In genomic region chr14:50045039-50045711, GRCh38 we compare ENCODE assay signal across 8 cellular contexts.
A peak's percentile ranks its signal among the peaks of the same experiment; 100 is the strongest.
DNase-seq lines count a peak whose midpoint lies in the region; ATAC-seq lines count a peak whose summit lies in the region.

No MANE protein-coding gene starts in this region.

- peak overlapping the region; percentile 78 for H3K27ac ChIP-seq in epithelial cell of prostate

- POLR2A ChIA-PET in activated CD4-positive, alpha-beta memory T cell treated with anti-CD3 and anti-CD28 coated beads for 36 hours (lab: Charles Lee), result interaction anchor here (0.6 to 4.2 kb wide), 11 partner anchors 17 to 183 kb away, joined by 3 to 35 read pairs (median 8); partner anchors contain the start of gene ARF6

- peak; percentile 62 for DNase-seq in CMK (ENCODE audit: low read depth)
- DNase-seq in KG1 (lab: John Stamatoyannopoulos, UW), result peak; percentile 46
- peak; percentile 90 for DNase-seq in activated CD4-positive, alpha-beta memory T cell treated with anti-CD3 and anti-CD28 coated beads for 36 hours
- peak; percentile 64 for DNase-seq in epithelial cell of prostate (ENCODE audit: low read depth, low spot score)
- DNase-seq in posterior vena cava (ENCODE audit: low spot score), result peak; percentile 95
- no peak for DNase-seq in cerebellar cortex (ENCODE audit: low spot score)
- no peak for DNase-seq in NAMALWA (ENCODE audit: low spot score)

- CTCF ChIA-PET in activated CD4-positive, alpha-beta memory T cell treated with anti-CD3 and anti-CD28 coated beads for 36 hours (lab: Charles Lee), result interaction anchor here (0.8 to 3.5 kb wide), 7 partner anchors 16 to 193 kb away, joined by 3 to 23 read pairs (median 4); partner anchors contain the start of gene NEMF

- peak overlapping the region; percentile 87 for H3K27ac Mint-ChIP-seq in activated CD4-positive, alpha-beta memory T cell treated with anti-CD3 and anti-CD28 coated beads for 36 hours

- H3K4me3 Mint-ChIP-seq in activated CD4-positive, alpha-beta memory T cell treated with anti-CD3 and anti-CD28 coated beads for 36 hours, result peak overlapping the region; percentile 0

- H3K36me3 Mint-ChIP-seq in activated CD4-positive, alpha-beta memory T cell treated with anti-CD3 and anti-CD28 coated beads for 36 hours, result peaks cover 18% of the 10 kb centered on the region

- intact Hi-C loops in activated CD4-positive, alpha-beta memory T cell treated with anti-CD3 and anti-CD28 coated beads for 36 hours (cut with micrococcal nuclease), result loop anchor here (1.0 to 10.0 kb wide), 2 partner anchors 38 to 280 kb away; partner anchors contain the start of gene KLHDC2
- intact Hi-C loops in posterior vena cava (cut with DNase I), result no loop called here

- peaks cover 59% of the 10 kb centered on the region for H3K4me1 Mint-ChIP-seq in activated CD4-positive, alpha-beta memory T cell treated with anti-CD3 and anti-CD28 coated beads for 36 hours (ENCODE audit: low read depth)

- H3K27me3 Mint-ChIP-seq in activated CD4-positive, alpha-beta memory T cell treated with anti-CD3 and anti-CD28 coated beads for 36 hours, result no peaks in the 10 kb centered on the region

- ATAC-seq in GM21515 (IDR thresholded peaks at IDR 0.05; ENCODE audit: unreplicated experiment), result peak; percentile 69

- no peaks in the 10 kb centered on the region for H3K9me3 Mint-ChIP-seq in activated CD4-positive, alpha-beta memory T cell treated with anti-CD3 and anti-CD28 coated beads for 36 hours

Comparison
In these comparisons a context has a peak if more than half of its experiments do, and no peak if none do; other contexts are left out.
1. DNase-seq: peak in CMK (single experiment), KG1 (single experiment), activated CD4-positive, alpha-beta memory T cell treated with anti-CD3 and anti-CD28 coated beads for 36 hours (single experiment), epithelial cell of prostate (single experiment) and posterior vena cava (single experiment); none in cerebellar cortex (single experiment) and NAMALWA (single experiment).